13 cellular contexts compared by ENCODE assay signal in the genomic region with DNA sequence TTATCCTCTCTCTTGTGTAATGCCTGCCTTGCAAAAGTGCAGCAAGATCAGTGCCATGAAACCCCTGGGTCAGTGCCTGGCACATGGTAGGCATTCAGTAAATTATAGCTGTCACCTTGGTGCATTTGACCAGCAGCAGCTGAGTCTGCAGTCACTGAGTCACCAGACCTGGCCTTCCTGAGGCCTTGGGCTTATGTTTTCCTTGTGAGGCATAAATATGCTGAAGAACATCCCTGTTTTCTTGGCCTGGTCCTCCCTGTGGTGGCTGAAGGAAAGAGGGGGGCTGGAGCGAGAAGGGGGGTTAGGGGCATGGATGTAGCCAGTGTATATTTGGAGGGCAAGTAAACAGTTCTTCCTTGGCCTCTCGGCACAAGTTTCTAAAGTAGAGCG. TPM values are rescaled to one million over a fixed set of nuclear protein-coding genes. Genes with fewer than 3 reads are reported as not detected.
A peak's percentile ranks its signal among the peaks of the same experiment; 100 is the strongest.
DNase-seq lines count a peak whose midpoint lies in the region; ATAC-seq, FAIRE-seq and TF ChIP-seq lines count a peak whose summit lies in the region.
"Had no signal": no experiment of that assay in that cellular context is flagged by ENCODE, and none has a peak within 500 bp of the region (broad histone marks: within the 10 kb centered on the region; RNA-seq: fewer than 3 reads in every experiment).

No MANE protein-coding gene starts in this region.

- H3K4me1 ChIP-seq in mammary epithelial cell (ENCODE audit: insufficient read depth, low read length) (peaks cover 6% of the 10 kb centered on the region), osteoblast (ENCODE audit: insufficient read depth, low read length) (peaks cover 40% of the 10 kb centered on the region)

- H4K20me1 ChIP-seq in mammary epithelial cell (ENCODE audit: insufficient read depth, low read length), result no peaks in the 10 kb centered on the region
- H4K20me1 ChIP-seq in osteoblast (ENCODE audit: insufficient read depth, low read length), result peaks cover 57% of the 10 kb centered on the region

- H3K36me3 Mint-ChIP-seq in MCF 10A (ENCODE audit: insufficient read depth, unreplicated experiment), result peaks cover 11% of the 10 kb centered on the region
- H3K36me3 Mint-ChIP-seq in activated T-cell treated with anti-CD3 and anti-CD28 coated beads, Interleukin-2, amount 50 U/mL, for 4 hours (ENCODE audit: insufficient read depth), result peaks cover 4% of the 10 kb centered on the region

- no peak for FAIRE-seq in urothelium cell line (lab: Jason Lieb, UNC)

- H2AFZ ChIP-seq in mammary epithelial cell (ENCODE audit: low read depth, low read length) (no peak overlapping the region), osteoblast (ENCODE audit: low read length) (no peak overlapping the region)

- intact Hi-C loops in MCF 10A (cut with micrococcal nuclease) (no loop called here), mammary epithelial cell (cut with micrococcal nuclease) (no loop called here)

- no peak overlapping the region for H3K4me3 ChIP-seq in mammary epithelial cell (replicated peaks in 1 of 3; ENCODE audit: insufficient read depth in 1 of 3, low read depth in 2 of 3, low read length in 3 of 3)
- H3K4me3 ChIP-seq in fibroblast of villous mesenchyme (ENCODE audit: low read depth, low read length), result no peak overlapping the region
- H3K4me3 ChIP-seq in osteoblast (ENCODE audit: insufficient read depth, low read length), result peak overlapping the region; percentile 19

- H3K27ac Mint-ChIP-seq in MCF 10A (ENCODE audit: low read depth, unreplicated experiment), result peak overlapping the region; percentile 74

- H3K27ac ChIP-seq in mammary epithelial cell (ENCODE audit: insufficient read depth, low read depth, low read length) (no peak overlapping the region), osteoblast (ENCODE audit: low read depth, low read length) (peak overlapping the region; percentile 94)
- H3K27ac ChIP-seq: 22Rv1 had no signal

- DNase-seq in MCF 10A (ENCODE audit: unreplicated experiment), result peak; percentile 44
- no peak for DNase-seq in mammary epithelial cell
- DNase-seq in fibroblast of villous mesenchyme (ENCODE audit: low read depth), result peak; percentile 83
- DNase-seq in osteoblast (ENCODE audit: insufficient read length, low spot score, missing footprints), result peak; percentile 80
- DNase-seq in activated T-cell treated with anti-CD3 and anti-CD28 coated beads, Interleukin-2, amount 50 U/mL, for 4 hours, result no peak
- no peak for DNase-seq in urothelium cell line (ENCODE audit: low spot score)
- DNase-seq in GM19238 (ENCODE audit: insufficient read length, low spot score), result no peak
- DNase-seq in activated naive CD4-positive, alpha-beta T cell treated with anti-CD3 and anti-CD28 coated beads, Interleukin-2, amount 50 U/mL, for 16 hours, result no peak
- DNase-seq: activated CD4-positive, alpha-beta T cell treated with anti-CD3 and anti-CD28 coated beads, Interleukin-2, amount 50 U/mL, for 1 hour; NCI-H1417 had no signal

- CTCF ChIA-PET in MCF 10A (lab: Yijun Ruan, JAX), result interaction anchor here (1.2 kb wide), 1 partner anchor 9 kb away, joined by 3 read pairs; no protein-coding TSS in a partner anchor
- CTCF ChIA-PET in mammary epithelial cell (lab: Charles Lee; ENCODE audit: low non-redundant PET), result no interaction called here

- peaks cover 36% of the 10 kb centered on the region for H3K4me1 Mint-ChIP-seq in MCF 10A (ENCODE audit: insufficient read depth, unreplicated experiment)
- H3K4me1 Mint-ChIP-seq in activated T-cell treated with anti-CD3 and anti-CD28 coated beads, Interleukin-2, amount 50 U/mL, for 4 hours (ENCODE audit: low read depth), result peaks cover 7% of the 10 kb centered on the region
- H3K4me1 Mint-ChIP-seq: central memory CD8-positive, alpha-beta T cell had no signal

- no peak overlapping the region for H3K9ac ChIP-seq in mammary epithelial cell (ENCODE audit: insufficient read depth, low read length)

- no CpG with 5 or more reads among the region's 3 CpGs for WGBS in mammary epithelial cell (ENCODE audit: low coverage, missing lambda C conversion rate)

- H3K27me3 Mint-ChIP-seq in MCF 10A (ENCODE audit: insufficient read depth, unreplicated experiment), result no peaks in the 10 kb centered on the region
- peaks cover 8% of the 10 kb centered on the region for H3K27me3 Mint-ChIP-seq in activated T-cell treated with anti-CD3 and anti-CD28 coated beads, Interleukin-2, amount 50 U/mL, for 4 hours (ENCODE audit: low read depth)

- no peak overlapping the region for H3K4me3 Mint-ChIP-seq in MCF 10A (ENCODE audit: unreplicated experiment)
- no peak overlapping the region for H3K4me3 Mint-ChIP-seq in activated T-cell treated with anti-CD3 and anti-CD28 coated beads, Interleukin-2, amount 50 U/mL, for 4 hours
- H3K4me3 Mint-ChIP-seq: central memory CD8-positive, alpha-beta T cell had no signal

- no TSS peak for BruUV-seq in MCF 10A (replicated peaks; lab: Mats Ljungman, UMichigan)
- no TSS peak for BruUV-seq in mammary epithelial cell (replicated peaks; lab: Mats Ljungman, UMichigan)

- H3K79me2 ChIP-seq in mammary epithelial cell (ENCODE audit: insufficient read depth, low read length) (peaks cover 64% of the 10 kb centered on the region), osteoblast (ENCODE audit: insufficient read depth, low read length) (peaks cover 70% of the 10 kb centered on the region)

- H3K27me3 ChIP-seq in mammary epithelial cell (ENCODE audit: insufficient read depth, low read length), result no peaks in the 10 kb centered on the region
- H3K27me3 ChIP-seq in osteoblast (ENCODE audit: insufficient read depth, low read length), result no peaks in the 10 kb centered on the region

- POLR2A ChIA-PET in MCF 10A (lab: Yijun Ruan, JAX), result interaction anchor here (0.7 kb wide), 1 partner anchor 24 kb away, joined by 3 read pairs; no protein-coding TSS in a partner anchor

- in situ Hi-C loops in mammary epithelial cell (cut with MboI; ENCODE audit: low sequenced_read_pairs in 2 of 2), result no loop called here

- no peak overlapping the region for H3K4me2 ChIP-seq in mammary epithelial cell (ENCODE audit: insufficient read depth, low read depth, low read length)
- peak overlapping the region; percentile 53 for H3K4me2 ChIP-seq in osteoblast (ENCODE audit: insufficient read depth, low read length)

- no peaks in the 10 kb centered on the region for H3K9me3 Mint-ChIP-seq in MCF 10A (ENCODE audit: unreplicated experiment)
- H3K9me3 Mint-ChIP-seq in activated T-cell treated with anti-CD3 and anti-CD28 coated beads, Interleukin-2, amount 50 U/mL, for 4 hours, result no peaks in the 10 kb centered on the region
- H3K9me3 Mint-ChIP-seq: central memory CD8-positive, alpha-beta T cell had no signal

- H3K9me3 ChIP-seq in mammary epithelial cell (replicated peaks; ENCODE audit: insufficient read depth, low read length), result no peaks in the 10 kb centered on the region
- H3K9me3 ChIP-seq in osteoblast (ENCODE audit: low read depth, low read length), result no peaks in the 10 kb centered on the region

- no peaks in the 10 kb centered on the region for H3K36me3 ChIP-seq in mammary epithelial cell (ENCODE audit: insufficient read depth, low read length)
- H3K36me3 ChIP-seq in osteoblast (ENCODE audit: insufficient read depth, low read length), result no peaks in the 10 kb centered on the region

- TF ChIP-seq CTCF in MCF 10A (IDR thresholded peaks at IDR 0.05; ENCODE audit: unreplicated experiment) (no peak), mammary epithelial cell (conservative IDR thresholded peaks at IDR 0.05 in 1 of 2, IDR thresholded peaks at IDR 0.05 in 1 of 2; ENCODE audit: extremely low read depth in 1 of 2, insufficient read depth in 1 of 2, low read depth in 1 of 2, low read length in 2 of 2) (no peak), fibroblast of villous mesenchyme (IDR thresholded peaks at IDR 0.05; ENCODE audit: insufficient read depth, low read depth, low read length) (no peak), osteoblast (IDR thresholded peaks at IDR 0.05; ENCODE audit: extremely low read depth, low read depth, low read length) (no peak)

- no peak for ATAC-seq in activated T-cell treated with anti-CD3 and anti-CD28 coated beads, Interleukin-2, amount 50 U/mL, for 4 hours
- ATAC-seq: Panc1 had no signal

- dilution Hi-C loops in mammary epithelial cell (cut with HindIII; ENCODE audit: low sequenced_read_pairs), result loop anchor here (5.0 kb wide), 1 partner anchor 59 kb away; no protein-coding TSS in a partner anchor

RNA-seq across cellular contexts. Expression of a gene that starts 26.4 kb away (rescaled TPM):
- 35.1 and 36.8 TPM in 2 replicates for total RNA-seq in MCF 10A (2022)
- 10 to 100 TPM; 19.8 to 32.4 TPM for total RNA-seq in mammary epithelial cell
- 19.5 TPM for polyA plus RNA-seq in mammary epithelial cell
- polyA minus RNA-seq in mammary epithelial cell, result 28.5 TPM
- total RNA-seq in fibroblast of villous mesenchyme, result 25.4 and 30.2 TPM in 2 replicates
- total RNA-seq in osteoblast, result 13.6 and 18.1 TPM in 2 replicates
- total RNA-seq in activated T-cell treated with anti-CD3 and anti-CD28 coated beads, Interleukin-2, amount 50 U/mL, for 4 hours, result 1 to 10 TPM; 6.1 to 9.5 (median 7.2) TPM

Comparison
In these comparisons a context has a peak if more than half of its experiments do, and no peak if none do; other contexts are left out.
1. DNase-seq: peak in MCF 10A (single experiment), fibroblast of villous mesenchyme (single experiment) and osteoblast (single experiment); none in mammary epithelial cell (single experiment), activated T-cell treated with anti-CD3 and anti-CD28 coated beads, Interleukin-2, amount 50 U/mL, for 4 hours (single experiment), urothelium cell line (single experiment), GM19238 (single experiment) and activated naive CD4-positive, alpha-beta T cell treated with anti-CD3 and anti-CD28 coated beads, Interleukin-2, amount 50 U/mL, for 16 hours (single experiment).